In genomic region chr9:35791321-35791921, GRCh38 we compare ENCODE assay signal across 8 cellular contexts. TPM values are rescaled to one million over a fixed set of nuclear protein-coding genes. Genes with fewer than 3 reads are reported as not detected.
DNase-seq lines count a peak whose midpoint lies in the region; TF ChIP-seq lines count a peak whose summit lies in the region.

Gene NPR2 (plus strand): TSS chr9:35791591. CDS start chr9:35792409, 818 bp downstream.

- CTCF ChIA-PET in GM10248 (lab: Yijun Ruan, JAX) = interaction anchor here (2.4 to 4.1 kb wide), 3 partner anchors 19 to 37 kb away, joined by 9 to 45 read pairs (median 11); partner anchors contain the start of gene MSMP

- POLR2A ChIA-PET in GM10248 (lab: Yijun Ruan, JAX) = no interaction called here

- no peak within 1 kb of the TSS for H3K27ac Mint-ChIP-seq in immature natural killer cell

- H3K36me3 ChIP-seq in colonic mucosa (no peaks in the 10 kb centered on the region), stomach smooth muscle (ENCODE audit: control insufficient read depth in 2 of 2, insufficient read depth in 2 of 2, low read length in 2 of 2) (peaks cover 0 to 2% of the 10 kb centered on the region in 2 donors)

- H3K9me3 Mint-ChIP-seq in immature natural killer cell = no peaks in the 10 kb centered on the region

- peaks cover 3 to 17% (median 16%) of the 10 kb centered on the region in 3 donors for H3K36me3 Mint-ChIP-seq in immature natural killer cell

- peaks cover 2 to 5% of the 10 kb centered on the region in 2 donors for H3K4me1 Mint-ChIP-seq in immature natural killer cell

- H3K27me3 Mint-ChIP-seq in immature natural killer cell (ENCODE audit: low read depth in 3 of 3) = peaks cover 0 to 4% (median 3%) of the 10 kb centered on the region in 3 donors

- intact Hi-C loops in colonic mucosa (cut with DNase I) = loop anchor here (5.0 kb wide), 2 partner anchors 86 to 101 kb away; no protein-coding TSS in a partner anchor

- H3K4me1 ChIP-seq in colonic mucosa (no peaks in the 10 kb centered on the region), stomach smooth muscle (ENCODE audit: control insufficient read depth, insufficient read depth, low read length) (peaks cover 40% of the 10 kb centered on the region)

- H3K4me3 ChIP-seq in colonic mucosa (peak within 1 kb of the TSS; percentile 13), stomach smooth muscle (ENCODE audit: low read length in 2 of 2) (peak within 1 kb of the TSS; percentile 62 to 78)

- DNase-seq in HuH-7.5 (ENCODE audit: low spot score) (peak; percentile 38), colonic mucosa (no peak), left kidney (ENCODE audit: low read depth, low spot score) (peak; percentile 75), GM10248 (ENCODE audit: extremely low spot score) (no peak), germinal center (ENCODE audit: low spot score) (no peak), RPMI8226 (no peak), immature natural killer cell (no peak)

- H3K27ac ChIP-seq in colonic mucosa (no peak within 1 kb of the TSS), stomach smooth muscle (ENCODE audit: low read length) (peak within 1 kb of the TSS; percentile 77)

- H3K9ac ChIP-seq in colonic mucosa (ENCODE audit: low read depth in 2 of 2, low read length in 2 of 2) = peak within 1 kb of the TSS; percentile 26 to 40
- peak within 1 kb of the TSS; percentile 65 to 89 for H3K9ac ChIP-seq in stomach smooth muscle (ENCODE audit: low read length in 2 of 2)

- TF ChIP-seq CTCF in colonic mucosa (IDR thresholded peaks at IDR 0.05) (no peak), GM10248 (IDR thresholded peaks at IDR 0.05; ENCODE audit: control extremely low read depth, extremely low read depth, low read depth, missing control alignments) (no peak)

- H3K27me3 ChIP-seq in colonic mucosa (no peaks in the 10 kb centered on the region), stomach smooth muscle (ENCODE audit: control insufficient read depth in 1 of 2, insufficient read depth in 2 of 2, low read length in 2 of 2) (no peaks in the 10 kb centered on the region)

- no peak within 1 kb of the TSS for H3K4me3 Mint-ChIP-seq in immature natural killer cell

- H3K9me3 ChIP-seq in colonic mucosa (no peaks in the 10 kb centered on the region), stomach smooth muscle (ENCODE audit: control insufficient read depth in 2 of 2, low read length in 2 of 2) (no peaks in the 10 kb centered on the region)

RNA-seq across cellular contexts. Expression of gene NPR2, which starts in this region (rescaled TPM):
- total RNA-seq in colonic mucosa = 1 to 10 TPM; 7.0 to 9.7 TPM
- under 1 TPM in 1 of 3 donors, not detected in 2; 0.46 TPM for polyA plus RNA-seq in immature natural killer cell

Comparison
In these comparisons a context has a peak if more than half of its experiments do, and no peak if none do; other contexts are left out.
1. DNase-seq: peak in HuH-7.5 (single experiment) and left kidney (single experiment); none in colonic mucosa (single experiment), GM10248 (single experiment), germinal center (single experiment), RPMI8226 (single experiment) and immature natural killer cell (0 of 3).